In genomic region chr20:11362450-11362849, GRCh38 we compare ENCODE assay signal across 33 cellular contexts.
"Had no signal": no experiment of that assay in that cellular context is flagged by ENCODE, and none has a peak within 500 bp of the region (broad histone marks: within the 10 kb centered on the region; RNA-seq: fewer than 3 reads in every experiment).

No MANE protein-coding gene starts in this region.

- H3K4me3 ChIP-seq: adrenal gland, ascending aorta, body of pancreas, breast epithelium, cardiac muscle cell had no signal

- H3K9me3 ChIP-seq: adrenal gland, ascending aorta, body of pancreas, breast epithelium had no signal

- ATAC-seq: activated naive CD4-positive, alpha-beta T cell treated with anti-CD3 and anti-CD28 coated beads, Interleukin-2, amount 50 U/mL, for 72 hours; activated naive CD8-positive, alpha-beta T cell treated with anti-CD3 and anti-CD28 coated beads, Interleukin-2, amount 50 U/mL, for 24 hours; activated T-cell treated with anti-CD3 and anti-CD28 coated beads, Interleukin-2, amount 50 U/mL, for 4 hours; activated T-cell treated with anti-CD3 and anti-CD28 coated beads, Interleukin-2, amount 50 U/mL, for 72 hours; activated T-helper 17 cell treated with anti-CD3 and anti-CD28 coated beads, Interleukin-2, amount 50 U/mL, for 72 hours; body of pancreas had no signal

- DNase-seq: activated effector memory CD4-positive, alpha-beta T cell treated with anti-CD3 and anti-CD28 coated beads, Interleukin-2, amount 50 U/mL, for 16 hours; activated effector memory CD4-positive, alpha-beta T cell treated with Interleukin-2 at 50 U/mL for 16 hours; activated gamma-delta T cell; activated gamma-delta T cell treated with Interleukin-2 at 50 U/mL for 16 hours; activated naive CD4-positive, alpha-beta T cell; activated naive CD4-positive, alpha-beta T cell treated with anti-CD3 and anti-CD28 coated beads for 36 hours; activated naive CD4-positive, alpha-beta T cell treated with anti-CD3 and anti-CD28 coated beads, Interleukin-2, amount 10 ng/mL, durations not matched to agents 7 days and 5 days; activated naive CD4-positive, alpha-beta T cell treated with anti-CD3 and anti-CD28 coated beads, Interleukin-2, amount 50 U/mL, for 16 hours; activated naive CD4-positive, alpha-beta T cell treated with Interleukin-2 at 50 U/mL for 16 hours; activated naive CD8-positive, alpha-beta T cell treated with anti-CD3 and anti-CD28 coated beads for 36 hours; activated naive CD8-positive, alpha-beta T cell treated with anti-CD3 and anti-CD28 coated beads, Interleukin-2, amount 10 ng/mL, durations not matched to agents 7 days and 5 days; activated naive CD8-positive, alpha-beta T cell treated with anti-CD3 and anti-CD28 coated beads, Interleukin-2, amount 50 U/mL, for 24 hours; activated T-cell treated with anti-CD3 and anti-CD28 coated beads, Interleukin-2, amount 50 U/mL, for 4 hours; activated T-cell treated with anti-CD3 and anti-CD28 coated beads, Interleukin-2, amount 50 U/mL, for 48 hours; activated T-cell treated with anti-CD3 and anti-CD28 coated beads, Interleukin-2, amount 50 U/mL, for 72 hours; adrenal gland; amniotic stem cell; amygdala; anterior cingulate cortex; aorta; body of pancreas; brain microvascular endothelial cell; caudate nucleus; central memory CD4-positive, alpha-beta T cell; cerebellar nuclear complex had no signal

- FAIRE-seq: astrocyte, bronchial epithelial cell, colon had no signal

- H3K27me3 ChIP-seq: adrenal gland, ascending aorta, body of pancreas, brain microvascular endothelial cell, breast epithelium, cardiac muscle cell had no signal

- H3K27ac ChIP-seq: adrenal gland, ascending aorta, body of pancreas, brain microvascular endothelial cell, breast epithelium, cardiac muscle cell had no signal

- H3K36me3 ChIP-seq: adrenal gland, ascending aorta, brain microvascular endothelial cell, breast epithelium, cardiac muscle cell had no signal

- H3K4me1 ChIP-seq: adrenal gland, ascending aorta, body of pancreas, breast epithelium had no signal
